8 cellular contexts compared by ENCODE assay signal in the genomic region with DNA sequence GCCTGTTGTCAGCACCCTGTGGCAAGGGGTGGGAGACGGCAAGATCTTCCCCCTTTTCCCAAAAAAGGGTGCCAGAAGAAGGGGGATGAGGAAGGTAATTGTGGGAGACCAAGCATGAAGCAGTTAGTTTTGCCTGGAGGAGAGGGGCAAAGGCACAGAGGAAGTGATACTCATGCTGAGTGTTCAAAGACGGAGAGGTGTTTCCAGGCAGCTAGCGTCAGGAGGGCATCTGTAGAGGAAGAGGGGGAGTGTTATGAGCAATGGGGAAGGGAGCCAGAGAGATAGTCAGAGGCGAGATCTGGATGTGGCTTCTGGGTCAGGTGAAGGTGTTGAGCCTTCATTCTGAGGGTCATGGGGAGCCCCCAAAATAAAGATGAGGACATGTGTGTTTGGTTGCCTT. TPM values are rescaled to one million over a fixed set of nuclear protein-coding genes. Genes with fewer than 3 reads are reported as not detected.
DNase-seq lines count a peak whose midpoint lies in the region; ATAC-seq and TF ChIP-seq lines count a peak whose summit lies in the region.

No MANE protein-coding gene starts in this region.

- DNase-seq in CD14-positive monocyte (ENCODE audit: low spot score), result peak; percentile 68
- peak; percentile 23 for DNase-seq in activated effector memory CD4-positive, alpha-beta T cell treated with Interleukin-2 at 50 U/mL for 16 hours
- no peak for DNase-seq in NCI-H82 treated with DMSO at 0.1 percent for 48 hours (lab: John Stamatoyannopoulos, UW; ENCODE audit: unreplicated experiment)
- no peak for DNase-seq in ACHN
- no peak for DNase-seq in left lung

- no peak overlapping the region for H3K27ac ChIP-seq in left lung

- H3K4me3 ChIP-seq in left lung, result no peak overlapping the region

- H3K36me3 Mint-ChIP-seq in CD14-positive monocyte (peaks cover 0 to 1% of the 10 kb centered on the region in 2 donors), IgD-negative memory B cell (no peaks in the 10 kb centered on the region)
- no peaks in the 10 kb centered on the region for H3K36me3 Mint-ChIP-seq in stimulated activated naive CD8-positive, alpha-beta T cell treated with anti-CD3 and anti-CD28 coated beads, Interleukin-15, Interleukin-2, amounts not matched to agents 100 ng/mL and 50 ng/mL, for 24 hours (ENCODE audit: low read depth)

- intact Hi-C loops in CD14-positive monocyte (cut with micrococcal nuclease) (loop anchor here in 1 of 2 donors (10.0 kb wide), 1 partner anchor 48 kb away; no protein-coding TSS in a partner anchor), left lung (cut with DNase I) (no loop called here)

- H3K9me3 ChIP-seq in left lung, result no peaks in the 10 kb centered on the region

- H3K4me3 Mint-ChIP-seq in CD14-positive monocyte, result peak overlapping the region in 1 of 2 donors; percentile 49
- H3K4me3 Mint-ChIP-seq in IgD-negative memory B cell, result peak overlapping the region in 2 of 4 donors; percentile 79 to 84
- H3K4me3 Mint-ChIP-seq in stimulated activated naive CD8-positive, alpha-beta T cell treated with anti-CD3 and anti-CD28 coated beads, Interleukin-15, Interleukin-2, amounts not matched to agents 100 ng/mL and 50 ng/mL, for 24 hours, result peak overlapping the region; percentile 58

- in situ Hi-C loops in ACHN (cut with HindIII; ENCODE audit: low pct_ligation_motif_present, low pct_unique_long_range_greater_than_20kb, low sequenced_read_pairs), result no loop called here

- H3K4me1 ChIP-seq in left lung, result peaks cover 4 to 9% of the 10 kb centered on the region in 2 donors

- TF ChIP-seq CTCF in CD14-positive monocyte (IDR thresholded peaks at IDR 0.05) (no peak), left lung (IDR thresholded peaks at IDR 0.05) (no peak)

- H3K27ac Mint-ChIP-seq in CD14-positive monocyte (peak overlapping the region; percentile 78 to 96 (median 90)), IgD-negative memory B cell (peak overlapping the region; percentile 15 to 93 (median 90))
- H3K27ac Mint-ChIP-seq in stimulated activated naive CD8-positive, alpha-beta T cell treated with anti-CD3 and anti-CD28 coated beads, Interleukin-15, Interleukin-2, amounts not matched to agents 100 ng/mL and 50 ng/mL, for 24 hours, result peak overlapping the region; percentile 95

- peak; percentile 61 for ATAC-seq in GM21515 (IDR thresholded peaks at IDR 0.05; ENCODE audit: unreplicated experiment)
- ATAC-seq in left lung, result no peak

- H3K4me1 Mint-ChIP-seq in CD14-positive monocyte, result peaks cover 41% of the 10 kb centered on the region
- H3K4me1 Mint-ChIP-seq in IgD-negative memory B cell, result peaks cover 44 to 61% (median 54%) of the 10 kb centered on the region in 3 donors
- peaks cover 90% of the 10 kb centered on the region for H3K4me1 Mint-ChIP-seq in stimulated activated naive CD8-positive, alpha-beta T cell treated with anti-CD3 and anti-CD28 coated beads, Interleukin-15, Interleukin-2, amounts not matched to agents 100 ng/mL and 50 ng/mL, for 24 hours (ENCODE audit: low read depth)

- H3K36me3 ChIP-seq in left lung, result no peaks in the 10 kb centered on the region

- H3K27me3 Mint-ChIP-seq in CD14-positive monocyte (ENCODE audit: low read depth in 3 of 3), result peaks cover 0 to 8% (median 4%) of the 10 kb centered on the region in 3 donors
- H3K27me3 Mint-ChIP-seq in IgD-negative memory B cell, result no peaks in the 10 kb centered on the region
- H3K27me3 Mint-ChIP-seq in stimulated activated naive CD8-positive, alpha-beta T cell treated with anti-CD3 and anti-CD28 coated beads, Interleukin-15, Interleukin-2, amounts not matched to agents 100 ng/mL and 50 ng/mL, for 24 hours, result no peaks in the 10 kb centered on the region

- H3K27me3 ChIP-seq in left lung, result no peaks in the 10 kb centered on the region

- H3K9me3 Mint-ChIP-seq in CD14-positive monocyte, result peaks cover 0 to 2% (median 0%) of the 10 kb centered on the region in 7 donors
- no peaks in the 10 kb centered on the region for H3K9me3 Mint-ChIP-seq in IgD-negative memory B cell
- no peaks in the 10 kb centered on the region for H3K9me3 Mint-ChIP-seq in stimulated activated naive CD8-positive, alpha-beta T cell treated with anti-CD3 and anti-CD28 coated beads, Interleukin-15, Interleukin-2, amounts not matched to agents 100 ng/mL and 50 ng/mL, for 24 hours

RNA-seq across cellular contexts. Expression of a gene that starts 26.9 kb away (rescaled TPM):
- polyA plus RNA-seq in CD14-positive monocyte (1 to 10 TPM; 3.0 to 6.2 TPM), IgD-negative memory B cell (45.1 TPM)
- 10 to 100 TPM; 17.1 to 20.8 TPM for total RNA-seq in left lung

RNA-seq across cellular contexts. Expression of a gene that starts 49.7 kb away (rescaled TPM):
- polyA plus RNA-seq in CD14-positive monocyte (under 1 TPM; 0.12 to 0.22 TPM), IgD-negative memory B cell (0.81 TPM)
- total RNA-seq in left lung, result under 1 TPM in 1 of 2 donors, not detected in 1; 0.15 TPM

Comparison
In these comparisons a context has a peak if more than half of its experiments do, and no peak if none do; other contexts are left out.
1. DNase-seq: peak in CD14-positive monocyte (single experiment) and activated effector memory CD4-positive, alpha-beta T cell treated with Interleukin-2 at 50 U/mL for 16 hours (single experiment); none in NCI-H82 treated with DMSO at 0.1 percent for 48 hours (single experiment), ACHN (single experiment) and left lung (0 of 2).
2. Peak in every context shown above with its lines, with median percentiles within 50 percentile points of each other: H3K27ac Mint-ChIP-seq.